13 cellular contexts compared by ENCODE assay signal in genomic region chr5:156479864-156480263, GRCh38.
DNase-seq lines count a peak whose midpoint lies in the region; ATAC-seq, FAIRE-seq and TF ChIP-seq lines count a peak whose summit lies in the region.
"Had no signal": no experiment of that assay in that cellular context is flagged by ENCODE, and none has a peak within 500 bp of the region (broad histone marks: within the 10 kb centered on the region; RNA-seq: fewer than 3 reads in every experiment).

No MANE protein-coding gene starts in this region.

- H3K23ac ChIP-seq in trophoblast cell (ENCODE audit: low read length): no peak overlapping the region

- H3K79me1 ChIP-seq in trophoblast cell (ENCODE audit: low read length): no peaks in the 10 kb centered on the region

- H3K9me3 Mint-ChIP-seq in activated naive CD8-positive, alpha-beta T cell treated with anti-CD3 and anti-CD28 coated beads, Interleukin-2, amount 50 U/mL, for 24 hours: no peaks in the 10 kb centered on the region
- H3K9me3 Mint-ChIP-seq: activated naive CD8-positive, alpha-beta T cell treated with anti-CD3 and anti-CD28 coated beads, Interleukin-2, amount 10 ng/mL, durations not matched to agents 7 days and 5 days; T-helper 2 cell treated with Interferon-gamma antibody and Interleukin-4, amounts not matched to agents 5 μg/mL and 100 μg/mL, for 36 hours had no signal

- H3K27ac ChIP-seq in trophoblast cell (ENCODE audit: low read depth, low read length) (no peak overlapping the region), adrenal gland (no peak overlapping the region), small intestine (ENCODE audit: low read depth in 1 of 2, low read length in 1 of 2) (no peak overlapping the region)
- H3K27ac ChIP-seq: esophagus muscularis mucosa, suprapubic skin had no signal

- no peak overlapping the region for H3K4me3 Mint-ChIP-seq in activated naive CD8-positive, alpha-beta T cell treated with anti-CD3 and anti-CD28 coated beads, Interleukin-2, amount 50 U/mL, for 24 hours
- H3K4me3 Mint-ChIP-seq: activated naive CD8-positive, alpha-beta T cell treated with anti-CD3 and anti-CD28 coated beads, Interleukin-2, amount 10 ng/mL, durations not matched to agents 7 days and 5 days; T-helper 2 cell treated with Interferon-gamma antibody and Interleukin-4, amounts not matched to agents 5 μg/mL and 100 μg/mL, for 36 hours had no signal

- H3K27me3 ChIP-seq in trophoblast cell (ENCODE audit: insufficient read depth, low read length) (no peaks in the 10 kb centered on the region), adrenal gland (no peaks in the 10 kb centered on the region), small intestine (ENCODE audit: control insufficient read depth in 2 of 2, insufficient read depth in 2 of 2, low read length in 2 of 2) (no peaks in the 10 kb centered on the region)
- H3K27me3 ChIP-seq: esophagus muscularis mucosa, suprapubic skin had no signal

- H3K9ac ChIP-seq in trophoblast cell (ENCODE audit: low read length): no peak overlapping the region

- no peaks in the 10 kb centered on the region for H3K36me3 ChIP-seq in trophoblast cell (ENCODE audit: control insufficient read depth in 1 of 2, insufficient read depth in 2 of 2, low read length in 2 of 2)
- H3K36me3 ChIP-seq in adrenal gland (replicated peaks in 1 of 2): no peaks in the 10 kb centered on the region
- no peaks in the 10 kb centered on the region for H3K36me3 ChIP-seq in small intestine (ENCODE audit: control insufficient read depth in 2 of 2, insufficient read depth in 2 of 2, low read length in 2 of 2)
- H3K36me3 ChIP-seq: esophagus muscularis mucosa, suprapubic skin had no signal

- no peak overlapping the region for H3K14ac ChIP-seq in trophoblast cell (ENCODE audit: low read length)

- H3K4me1 ChIP-seq in trophoblast cell (ENCODE audit: control insufficient read depth in 1 of 2, insufficient read depth in 2 of 2, low read length in 2 of 2) (no peaks in the 10 kb centered on the region), adrenal gland (replicated peaks in 1 of 2) (peaks cover 8 to 9% of the 10 kb centered on the region in 2 donors), small intestine (ENCODE audit: control insufficient read depth in 2 of 2, insufficient read depth in 1 of 2, low read depth in 1 of 2, low read length in 1 of 2) (peaks cover 0 to 2% of the 10 kb centered on the region in 2 donors)

- H3K36me3 Mint-ChIP-seq in activated naive CD8-positive, alpha-beta T cell treated with anti-CD3 and anti-CD28 coated beads, Interleukin-2, amount 50 U/mL, for 24 hours (ENCODE audit: low read depth): no peaks in the 10 kb centered on the region
- H3K36me3 Mint-ChIP-seq: activated naive CD8-positive, alpha-beta T cell treated with anti-CD3 and anti-CD28 coated beads, Interleukin-2, amount 10 ng/mL, durations not matched to agents 7 days and 5 days had no signal

- H3K27ac Mint-ChIP-seq in activated naive CD8-positive, alpha-beta T cell treated with anti-CD3 and anti-CD28 coated beads, Interleukin-2, amount 50 U/mL, for 24 hours: no peak overlapping the region
- H3K27ac Mint-ChIP-seq: activated naive CD8-positive, alpha-beta T cell treated with anti-CD3 and anti-CD28 coated beads, Interleukin-2, amount 10 ng/mL, durations not matched to agents 7 days and 5 days; T-helper 2 cell treated with Interferon-gamma antibody and Interleukin-4, amounts not matched to agents 5 μg/mL and 100 μg/mL, for 36 hours had no signal

- H3K79me2 ChIP-seq in trophoblast cell (ENCODE audit: control insufficient read depth, insufficient read depth, low read length, poor library complexity): no peaks in the 10 kb centered on the region

- no peak overlapping the region for H2BK5ac ChIP-seq in trophoblast cell (ENCODE audit: low read depth, low read length, poor library complexity)

- H2BK12ac ChIP-seq in trophoblast cell (ENCODE audit: low read length): no peak overlapping the region

- H4K12ac ChIP-seq in trophoblast cell (ENCODE audit: low read depth, low read length): no peak overlapping the region

- no peak overlapping the region for H3K18ac ChIP-seq in trophoblast cell (ENCODE audit: low read length)

- no peak overlapping the region for H3K4ac ChIP-seq in trophoblast cell (ENCODE audit: low read depth, low read length)

- intact Hi-C loops in adrenal gland (cut with DNase I): no loop called here

- H2BK120ac ChIP-seq in trophoblast cell (ENCODE audit: insufficient read depth, low read length, poor library complexity): no peak overlapping the region

- H4K91ac ChIP-seq in trophoblast cell (ENCODE audit: low read depth, low read length): no peak overlapping the region

- no peak overlapping the region for H2AFZ ChIP-seq in trophoblast cell (ENCODE audit: insufficient read depth, low read length, poor library complexity)

- H4K8ac ChIP-seq in trophoblast cell (ENCODE audit: low read depth, low read length): no peak overlapping the region

- no CpG with 5 or more reads among the region's 1 CpG for WGBS in trophoblast cell (ENCODE audit: extremely low coverage, insufficient coverage, insufficient read length)
- WGBS in adrenal gland, 4 donors: 79 to 100% (median 91%) methylated on average over 1 of the region's 1 CpG
- 85 to 94% (median 87%) methylated on average over 1 of the region's 1 CpG for WGBS in small intestine, 3 donors

- H3K4me3 ChIP-seq in trophoblast cell (ENCODE audit: low read depth, low read length) (no peak overlapping the region), adrenal gland (no peak overlapping the region), small intestine (ENCODE audit: low read depth in 1 of 2, low read length in 2 of 2) (no peak overlapping the region)
- H3K4me3 ChIP-seq: esophagus muscularis mucosa, suprapubic skin had no signal

- no peak overlapping the region for H3K4me2 ChIP-seq in trophoblast cell (ENCODE audit: low read length)

- TF ChIP-seq POLR2A in adrenal gland (IDR thresholded peaks at IDR 0.05): no peak

- no peaks in the 10 kb centered on the region for H3K27me3 Mint-ChIP-seq in activated naive CD8-positive, alpha-beta T cell treated with anti-CD3 and anti-CD28 coated beads, Interleukin-2, amount 50 U/mL, for 24 hours

- DNase-seq in GM04504 (ENCODE audit: low read depth): peak; percentile 79
- peak; percentile 3 for DNase-seq in LoVo (ENCODE audit: low spot score)
- DNase-seq in activated naive CD8-positive, alpha-beta T cell treated with anti-CD3 and anti-CD28 coated beads, Interleukin-2, amount 50 U/mL, for 24 hours: peak; percentile 4
- DNase-seq in trophoblast cell: peak; percentile 9 to 23
- DNase-seq in adrenal gland: no peak
- DNase-seq in small intestine: no peak
- DNase-seq in GM19240 (ENCODE audit: insufficient read length, low spot score): no peak
- DNase-seq: activated naive CD8-positive, alpha-beta T cell treated with anti-CD3 and anti-CD28 coated beads, Interleukin-2, amount 10 ng/mL, durations not matched to agents 7 days and 5 days; NCI-H2227 treated with DMSO at 0.1 percent for 48 hours; stimulated activated CD4-positive, alpha-beta T cell treated with anti-CD3 and anti-CD28 coated beads, Interleukin-12 subunit alpha, Interleukin-12 subunit beta, amount 100 ng/mL, for 4 hours had no signal

- H3K4me1 Mint-ChIP-seq in activated naive CD8-positive, alpha-beta T cell treated with anti-CD3 and anti-CD28 coated beads, Interleukin-2, amount 50 U/mL, for 24 hours: no peaks in the 10 kb centered on the region
- H3K4me1 Mint-ChIP-seq: activated naive CD8-positive, alpha-beta T cell treated with anti-CD3 and anti-CD28 coated beads, Interleukin-2, amount 10 ng/mL, durations not matched to agents 7 days and 5 days had no signal

- FAIRE-seq in small intestine (lab: Jason Lieb, UNC): no peak

- peaks cover 2% of the 10 kb centered on the region for H3K9me3 ChIP-seq in trophoblast cell (ENCODE audit: insufficient read depth, low read depth, low read length)
- H3K9me3 ChIP-seq in adrenal gland (replicated peaks in 1 of 3): no peaks in the 10 kb centered on the region
- H3K9me3 ChIP-seq in small intestine (ENCODE audit: control insufficient read depth, low read depth): no peaks in the 10 kb centered on the region
- H3K9me3 ChIP-seq: esophagus muscularis mucosa had no signal

- TF ChIP-seq CTCF in adrenal gland (IDR thresholded peaks at IDR 0.05): no peak

- peak; percentile 57 for ATAC-seq in activated naive CD8-positive, alpha-beta T cell treated with anti-CD3 and anti-CD28 coated beads, Interleukin-2, amount 50 U/mL, for 24 hours

- no peak overlapping the region for H2AK5ac ChIP-seq in trophoblast cell (ENCODE audit: low read length)

Comparison
In these comparisons a context has a peak if more than half of its experiments do, and no peak if none do; other contexts are left out.
1. DNase-seq: peak in GM04504 (single experiment), LoVo (single experiment), activated naive CD8-positive, alpha-beta T cell treated with anti-CD3 and anti-CD28 coated beads, Interleukin-2, amount 50 U/mL, for 24 hours (single experiment) and trophoblast cell (2 of 2); none in adrenal gland (0 of 7), small intestine (single experiment) and GM19240 (single experiment).